21 cellular contexts compared by ENCODE assay signal in the genomic region with DNA sequence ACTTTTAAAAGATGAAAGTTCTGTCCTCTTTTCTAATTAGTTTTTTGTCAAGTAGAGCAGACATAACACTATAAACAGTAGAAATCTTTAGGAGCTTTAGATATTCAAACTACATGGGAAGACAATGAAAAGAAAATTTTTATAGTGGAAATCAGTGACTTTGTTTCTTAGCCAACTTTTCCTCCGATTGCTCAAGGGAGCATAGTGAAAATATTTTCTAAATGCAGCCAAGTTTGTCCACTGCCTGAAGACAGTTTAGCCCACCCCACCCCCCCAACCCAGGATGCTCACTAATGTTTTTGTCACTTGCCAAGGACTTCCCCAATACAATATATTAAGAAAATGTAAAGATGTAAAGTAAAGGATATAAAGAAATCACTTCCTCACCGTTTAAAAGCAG.
DNase-seq lines count a peak whose midpoint lies in the region; ATAC-seq and TF ChIP-seq lines count a peak whose summit lies in the region.
"Had no signal": no experiment of that assay in that cellular context is flagged by ENCODE, and none has a peak within 500 bp of the region (broad histone marks: within the 10 kb centered on the region; RNA-seq: fewer than 3 reads in every experiment).

No MANE protein-coding gene starts in this region.

- no peak for TF ChIP-seq RAD21 in IMR-90 (IDR thresholded peaks at IDR 0.05; ENCODE audit: low read length)

- H2BK120ac ChIP-seq in IMR-90 (ENCODE audit: low read depth, low read length), result no peak overlapping the region

- peak; percentile 35 for DNase-seq in DMS 273 (lab: John Stamatoyannopoulos, UW; ENCODE audit: unreplicated experiment)
- no peak for DNase-seq in DMS 273 treated with DMSO at 0.1 percent for 48 hours (lab: John Stamatoyannopoulos, UW)
- no peak for DNase-seq in IMR-90
- DNase-seq in fibroblast of pulmonary artery (ENCODE audit: low read depth), result peak; percentile 62
- DNase-seq in osteoblast (ENCODE audit: insufficient read length, low spot score, missing footprints), result peak; percentile 22
- no peak for DNase-seq in NCI-H1092 (lab: John Stamatoyannopoulos, UW)
- no peak for DNase-seq in DMS114 treated with DMSO at 0.1 percent for 48 hours (lab: John Stamatoyannopoulos, UW; ENCODE audit: unreplicated experiment)
- DNase-seq: CD8-positive, alpha-beta T cell; DMS79 treated with DMSO at 0.1 percent for 48 hours; NCI-H1105 treated with DMSO at 0.1 percent for 48 hours; NCI-H1694; NCI-H2081 treated with DMSO at 0.1 percent for 48 hours; NCI-H510A; NCI-H82; SHP77 treated with DMSO at 0.1 percent for 48 hours; SK-N-SH had no signal

- no peak overlapping the region for H2AK9ac ChIP-seq in IMR-90 (replicated peaks; ENCODE audit: low read depth, low read length, poor library complexity)

- TF ChIP-seq CTCF in IMR-90 (conservative IDR thresholded peaks at IDR 0.05; ENCODE audit: low read depth, low read length) (no peak), fibroblast of pulmonary artery (IDR thresholded peaks at IDR 0.05; ENCODE audit: low read length, missing control alignments) (no peak), osteoblast (IDR thresholded peaks at IDR 0.05; ENCODE audit: extremely low read depth, low read depth, low read length) (no peak)

- WGBS in IMR-90 (ENCODE audit: extremely low coverage in 2 of 2, insufficient read length in 1 of 2), 2 experiments, result no CpG with 5 or more reads among the region's 2 CpGs

- no peak overlapping the region for H2BK15ac ChIP-seq in IMR-90 (ENCODE audit: low read depth, low read length)

- no peak overlapping the region for H4K5ac ChIP-seq in IMR-90 (ENCODE audit: low read depth, low read length)

- H4K91ac ChIP-seq in IMR-90 (ENCODE audit: insufficient read depth, low read depth, low read length), result no peak overlapping the region

- intact Hi-C loops in IMR-90 (cut with micrococcal nuclease), result no loop called here

- in situ Hi-C loops in IMR-90 (cut with MboI; ENCODE audit: low sequenced_read_pairs), result no loop called here

- no peak overlapping the region for H2AK5ac ChIP-seq in IMR-90 (ENCODE audit: low read depth, low read length)

- H3K27me3 ChIP-seq in IMR-90 (ENCODE audit: control insufficient read depth, insufficient read depth, low read length) (no peaks in the 10 kb centered on the region), osteoblast (ENCODE audit: insufficient read depth, low read length) (no peaks in the 10 kb centered on the region)

- H4K20me1 ChIP-seq in IMR-90 (ENCODE audit: insufficient read depth, low read length), result no peaks in the 10 kb centered on the region
- no peaks in the 10 kb centered on the region for H4K20me1 ChIP-seq in osteoblast (ENCODE audit: insufficient read depth, low read length)

- no peak for TF ChIP-seq POLR2A in IMR-90 (IDR thresholded peaks at IDR 0.05; ENCODE audit: low read depth, low read length)

- H3K27ac ChIP-seq in IMR-90 (ENCODE audit: insufficient read depth, low read length) (no peak overlapping the region), osteoblast (ENCODE audit: low read depth, low read length) (no peak overlapping the region)
- H3K27ac ChIP-seq: 22Rv1 had no signal

- H3K14ac ChIP-seq in IMR-90 (replicated peaks; ENCODE audit: low read depth, low read length), result no peak overlapping the region

- H3K9ac ChIP-seq in IMR-90 (ENCODE audit: low read depth, low read length), result no peak overlapping the region
- H3K9ac ChIP-seq: SK-N-SH had no signal

- CTCF ChIA-PET in IMR-90 (lab: Yijun Ruan, JAX), result no interaction called here

- H2BK20ac ChIP-seq in IMR-90 (ENCODE audit: low read depth, low read length), result no peak overlapping the region

- H3K4ac ChIP-seq in IMR-90 (ENCODE audit: low read depth, low read length), result no peak overlapping the region

- H3K36me3 ChIP-seq in IMR-90 (ENCODE audit: control insufficient read depth, insufficient read depth, low read length) (peaks cover 3% of the 10 kb centered on the region), osteoblast (ENCODE audit: insufficient read depth, low read length) (no peaks in the 10 kb centered on the region)

- H3K79me1 ChIP-seq in IMR-90 (ENCODE audit: low read depth in 1 of 2, low read length in 2 of 2), result no peaks in the 10 kb centered on the region

- no peak overlapping the region for H3K18ac ChIP-seq in IMR-90 (ENCODE audit: low read depth, low read length)

- H4K8ac ChIP-seq in IMR-90 (ENCODE audit: low read depth in 2 of 2, low read length in 2 of 2), result no peak overlapping the region

- H3K4me3 ChIP-seq in IMR-90 (ENCODE audit: insufficient read depth, low read depth, low read length) (no peak overlapping the region), fibroblast of pulmonary artery (replicated peaks; ENCODE audit: low read depth, low read length) (no peak overlapping the region), osteoblast (ENCODE audit: insufficient read depth, low read length) (no peak overlapping the region)
- H3K4me3 ChIP-seq: GM23338, K562 had no signal

- H3K56ac ChIP-seq in IMR-90 (ENCODE audit: extremely low read depth, insufficient read depth, low read length), result no peak overlapping the region

- no TSS peak for BruUV-seq in IMR-90 (replicated peaks; lab: Mats Ljungman, UMichigan)

- H2AFZ ChIP-seq in IMR-90 (replicated peaks; ENCODE audit: low read length, poor library complexity), result no peak overlapping the region
- no peak overlapping the region for H2AFZ ChIP-seq in osteoblast (ENCODE audit: low read length)
- H2AFZ ChIP-seq: GM23338 had no signal

- no peak overlapping the region for H3K4me2 ChIP-seq in IMR-90 (ENCODE audit: low read depth, low read length)
- H3K4me2 ChIP-seq in osteoblast (ENCODE audit: insufficient read depth, low read length), result no peak overlapping the region
- H3K4me2 ChIP-seq: GM23338, SK-N-SH had no signal

- no peak overlapping the region for H3K23ac ChIP-seq in IMR-90 (ENCODE audit: low read depth, low read length)

- no peak overlapping the region for H2BK5ac ChIP-seq in IMR-90 (ENCODE audit: low read depth, low read length, poor library complexity, severe bottlenecking)

- no peaks in the 10 kb centered on the region for H3K79me2 ChIP-seq in osteoblast (ENCODE audit: insufficient read depth, low read length)

- H3K9me3 ChIP-seq in IMR-90 (ENCODE audit: control insufficient read depth, insufficient read depth, low read length) (no peaks in the 10 kb centered on the region), osteoblast (ENCODE audit: low read depth, low read length) (no peaks in the 10 kb centered on the region)
- H3K9me3 ChIP-seq: SK-N-SH had no signal

- H3K4me1 ChIP-seq in IMR-90 (ENCODE audit: control insufficient read depth, insufficient read depth, low read length) (0 out of 2 replicates have a peak, but pooled peaks cover 1% of the 10 kb centered on the region), osteoblast (ENCODE audit: insufficient read depth, low read length) (no peaks in the 10 kb centered on the region)

- dilution Hi-C loops in IMR-90 (cut with HindIII; ENCODE audit: low sequenced_read_pairs, unreplicated experiment), result no loop called here

- no peaks in the 10 kb centered on the region for H3K9me1 ChIP-seq in IMR-90 (ENCODE audit: insufficient read depth, low read length)

- POLR2A ChIA-PET in IMR-90 (lab: Charles Lee; ENCODE audit: unreplicated experiment), result no interaction called here

- ATAC-seq in IMR-90 (ENCODE audit: low read depth) (peak; percentile 44), HG03139 (IDR thresholded peaks at IDR 0.05; ENCODE audit: unreplicated experiment) (no peak)
- ATAC-seq: CD8-positive, alpha-beta T cell; GM23338; HCT116; K562 had no signal

TF ChIP-seq in IMR-90, 13 proteins besides CTCF, POLR2A, EP300 and RAD21:
- TF ChIP-seq CEBPB (IDR thresholded peaks at IDR 0.05; ENCODE audit: low read depth, low read length) (peak; percentile 49), SMC3 (IDR thresholded peaks at IDR 0.05; ENCODE audit: low read depth, low read length) (no peak)

Comparison
In these comparisons a context has a peak if more than half of its experiments do, and no peak if none do; other contexts are left out.
1. DNase-seq: peak in DMS 273 (single experiment), fibroblast of pulmonary artery (single experiment) and osteoblast (single experiment); none in DMS 273 treated with DMSO at 0.1 percent for 48 hours (single experiment), IMR-90 (single experiment), NCI-H1092 (single experiment) and DMS114 treated with DMSO at 0.1 percent for 48 hours (single experiment).